In the genomic region with DNA sequence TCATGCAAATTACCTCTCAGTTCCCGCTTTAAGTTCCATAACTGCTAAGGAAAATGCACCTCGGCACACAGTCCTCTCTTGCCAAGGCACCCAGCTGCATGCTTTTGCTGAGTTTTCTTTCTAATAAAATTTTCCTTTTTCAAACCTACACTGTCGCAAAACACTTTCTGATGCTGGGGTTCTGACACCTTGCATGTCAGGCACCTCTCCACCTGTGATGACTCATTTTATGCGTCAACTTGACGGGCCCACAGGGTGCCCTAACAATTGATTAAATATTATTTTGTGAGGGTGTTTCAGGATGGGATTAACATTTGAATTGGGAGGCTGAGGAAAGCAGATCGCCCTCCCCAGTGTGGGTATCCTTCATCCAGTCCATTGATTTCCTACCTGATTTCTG, we compare ENCODE assay signal across 20 cellular contexts.
DNase-seq lines count a peak whose midpoint lies in the region; ATAC-seq, FAIRE-seq and TF ChIP-seq lines count a peak whose summit lies in the region.
"Had no signal": no experiment of that assay in that cellular context is flagged by ENCODE, and none has a peak within 500 bp of the region (broad histone marks: within the 10 kb centered on the region; RNA-seq: fewer than 3 reads in every experiment).

No MANE protein-coding gene starts in this region.

- no peak for TF ChIP-seq CTCF in D721Med (IDR thresholded peaks at IDR 0.05; ENCODE audit: insufficient read depth, missing control alignments)

- peak; percentile 36 for ATAC-seq in GM18867 (IDR thresholded peaks at IDR 0.05; ENCODE audit: unreplicated experiment)
- no peak for ATAC-seq in HG03354 (IDR thresholded peaks at IDR 0.05; ENCODE audit: poor library complexity, severe bottlenecking, unreplicated experiment)
- ATAC-seq: A549, HCT116, K562 had no signal

- FAIRE-seq in D721Med (lab: Jason Lieb, UNC), result no peak
- FAIRE-seq: H54, K562 had no signal

- H3K9me3 ChIP-seq in HUES6 (ENCODE audit: control insufficient read depth, insufficient read depth, low read depth, low read length), result peaks cover 39% of the 10 kb centered on the region
- H3K9me3 ChIP-seq: A549 had no signal

- H3K4me1 ChIP-seq in HUES6 (ENCODE audit: control insufficient read depth, insufficient read depth, low read length), result peaks cover 14% of the 10 kb centered on the region; the same call in 1 of the 2 replicates
- H3K4me1 ChIP-seq: A549 had no signal

- H3K4me3 ChIP-seq in HUES6 (ENCODE audit: low read depth, low read length), result no peak overlapping the region
- H3K4me3 ChIP-seq: A549, K562 had no signal

- H3K27me3 ChIP-seq in HUES6 (ENCODE audit: control insufficient read depth, insufficient read depth, low read length), result no peaks in the 10 kb centered on the region

- DNase-seq in NCI-H146 treated with DMSO at 0.1 percent for 48 hours (lab: John Stamatoyannopoulos, UW; ENCODE audit: unreplicated experiment), result peak; percentile 18
- DNase-seq in head of caudate nucleus, result peak in 34 of 42 donors; percentile 1 to 61 (median 30)
- no peak for DNase-seq in NCI-H345 treated with DMSO at 0.1 percent for 48 hours (lab: John Stamatoyannopoulos, UW; ENCODE audit: unreplicated experiment)
- DNase-seq in SK-N-DZ (ENCODE audit: low spot score), result no peak
- DNase-seq in D721Med (ENCODE audit: insufficient read length, low spot score), result no peak
- DNase-seq: AML-193; CD4-positive, alpha-beta T cell; DMS79 treated with DMSO at 0.1 percent for 48 hours; GF-D8; HFFc6; IMR-90 had no signal

- H3K36me3 ChIP-seq in HUES6 (ENCODE audit: control insufficient read depth, insufficient read depth, low read length), result peaks cover 7% of the 10 kb centered on the region; the same call in 1 of the 2 replicates

- peak overlapping the region; percentile 38; the same call in 1 of the 2 replicates for H3K27ac ChIP-seq in HUES6 (ENCODE audit: low read depth, low read length)
- H3K27ac ChIP-seq: 22Rv1, A549, C4-2B had no signal

- intact Hi-C loops in head of caudate nucleus (cut with DNase I), result no loop called here

- no peak overlapping the region for H3K9ac ChIP-seq in HUES6 (ENCODE audit: low read length)

Comparison
In these comparisons a context has a peak if more than half of its experiments do, and no peak if none do; other contexts are left out.
1. DNase-seq: peak in NCI-H146 treated with DMSO at 0.1 percent for 48 hours (single experiment) and head of caudate nucleus (34 of 42); none in NCI-H345 treated with DMSO at 0.1 percent for 48 hours (single experiment), SK-N-DZ (single experiment) and D721Med (single experiment).